28 cellular contexts compared by ENCODE assay signal in genomic region chr5:79872309-79872708, GRCh38.
DNase-seq lines count a peak whose midpoint lies in the region; ATAC-seq and TF ChIP-seq lines count a peak whose summit lies in the region.
"Had no signal": no experiment of that assay in that cellular context is flagged by ENCODE, and none has a peak within 500 bp of the region (broad histone marks: within the 10 kb centered on the region; RNA-seq: fewer than 3 reads in every experiment).

No MANE protein-coding gene starts in this region.

- H3K9me3 ChIP-seq in esophagus squamous epithelium = no peaks in the 10 kb centered on the region
- H3K9me3 ChIP-seq: BE2C, MG63 had no signal

- H3K4me1 ChIP-seq in esophagus squamous epithelium = no peaks in the 10 kb centered on the region
- H3K4me1 ChIP-seq: BE2C had no signal

- TF ChIP-seq CTCF in choroid plexus epithelial cell (conservative IDR thresholded peaks at IDR 0.05; ENCODE audit: low read depth, low read length) (no peak), esophagus squamous epithelium (IDR thresholded peaks at IDR 0.05) (no peak)

- intact Hi-C loops in left ventricle myocardium superior (cut with micrococcal nuclease) = no loop called here
- intact Hi-C loops in esophagus squamous epithelium (cut with DNase I) = no loop called here

- H3K36me3 ChIP-seq in esophagus squamous epithelium = no peaks in the 10 kb centered on the region
- H3K36me3 ChIP-seq: BE2C, MG63 had no signal

- H3K4me3 ChIP-seq in choroid plexus epithelial cell (ENCODE audit: low read depth, low read length) (no peak overlapping the region), skeletal muscle cell (ENCODE audit: low read depth, low read length) (no peak overlapping the region), esophagus squamous epithelium (no peak overlapping the region)
- H3K4me3 ChIP-seq: GM12878, MG63 had no signal

- no peak overlapping the region for H3K27ac ChIP-seq in esophagus squamous epithelium
- H3K27ac ChIP-seq: 22Rv1 had no signal

- no peak for TF ChIP-seq POLR2A in esophagus squamous epithelium (IDR thresholded peaks at IDR 0.05)

- H3K27me3 ChIP-seq in esophagus squamous epithelium = peaks cover 0 to 10% (median 0%) of the 10 kb centered on the region in 4 donors
- H3K27me3 ChIP-seq: MG63 had no signal

- ATAC-seq in left ventricle myocardium superior (peak; percentile 80), GM21619 (IDR thresholded peaks at IDR 0.05; ENCODE audit: unreplicated experiment) (no peak), HG03571 (IDR thresholded peaks at IDR 0.05; ENCODE audit: unreplicated experiment) (no peak)
- ATAC-seq: GM12878, PC-3 had no signal

- 43 to 68% methylated on average over 2 of the region's 2 CpGs for WGBS in esophagus squamous epithelium, 2 donors

- DNase-seq in NCI-H2227 (lab: John Stamatoyannopoulos, UW; ENCODE audit: unreplicated experiment) (peak; percentile 3), NCI-H2227 treated with DMSO at 0.1 percent for 48 hours (lab: John Stamatoyannopoulos, UW) (no peak), choroid plexus epithelial cell (ENCODE audit: low read depth) (peak; percentile 40), left ventricle myocardium superior (no peak), skeletal muscle cell (ENCODE audit: low read depth) (peak; percentile 45), esophagus squamous epithelium (lab: John Stamatoyannopoulos, UW) (no peak)
- DNase-seq: ACHN; BE2C; CD8-positive, alpha-beta memory T cell; DMS 273 treated with DMSO at 0.1 percent for 48 hours; DMS79; EL; GDM1; HCEC 1CT; IMR-90; KG1; MG63; NCI-H1694 treated with DMSO at 0.1 percent for 48 hours; NCI-H2081; NCI-H345; NCI-H510A treated with DMSO at 0.1 percent for 48 hours; NCI-H774; PC-3; SHP77 had no signal

Comparison
In these comparisons a context has a peak if more than half of its experiments do, and no peak if none do; other contexts are left out.
1. DNase-seq: peak in NCI-H2227 (single experiment), choroid plexus epithelial cell (single experiment) and skeletal muscle cell (single experiment); none in NCI-H2227 treated with DMSO at 0.1 percent for 48 hours (single experiment), left ventricle myocardium superior (single experiment) and esophagus squamous epithelium (single experiment).